Comparison of ENCODE assay signal across 8 cellular contexts in the genomic region with DNA sequence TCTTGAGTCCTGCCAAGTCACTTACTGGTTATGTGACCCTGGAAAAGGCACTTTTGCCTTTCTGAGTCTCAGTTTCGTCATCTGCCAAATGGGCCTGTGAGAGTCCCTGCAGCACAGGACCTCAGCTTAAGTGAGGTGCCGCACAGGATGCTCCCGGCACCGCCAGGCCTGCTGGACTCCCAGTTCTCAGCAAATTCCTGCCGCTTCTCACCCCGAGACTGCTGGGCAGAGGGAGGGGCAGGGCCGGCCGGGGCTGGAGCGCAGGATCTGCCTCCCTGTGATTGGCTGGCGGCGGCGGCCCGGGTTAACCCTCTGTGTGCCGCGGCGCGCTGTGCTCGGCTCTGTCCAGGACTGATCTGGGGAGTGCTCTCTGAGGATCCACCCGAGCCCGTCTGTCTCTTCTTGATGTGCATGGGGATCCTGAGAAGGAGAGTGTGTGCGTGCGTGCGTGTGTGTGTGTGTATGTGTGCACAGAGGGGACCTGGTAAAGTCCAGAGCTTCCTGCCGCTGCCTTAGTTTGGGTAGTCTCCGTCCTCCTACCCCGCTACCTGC. TPM values are rescaled to one million over a fixed set of nuclear protein-coding genes. Genes with fewer than 3 reads are reported as not detected.
DNase-seq lines count a peak whose midpoint lies in the region; ATAC-seq, FAIRE-seq and TF ChIP-seq lines count a peak whose summit lies in the region.

No MANE protein-coding gene starts in this region.

- H3K4me3 Mint-ChIP-seq in progenitor cell of endocrine pancreas (ENCODE audit: low read depth), result peak overlapping the region; percentile 77

- peak overlapping the region in 9 of 11 experiments; percentile 50 to 81 (median 70); a peak in 17 of 22 replicates for H3K27ac ChIP-seq in BLaER1 treated with 17β-estradiol and CSF1 and Interleukin-3, amounts not matched to agents 10 nM and 100 nM
- H3K27ac ChIP-seq in right atrium auricular region, result peak overlapping the region; percentile 72 to 82

- H3K4me1 Mint-ChIP-seq in progenitor cell of endocrine pancreas (ENCODE audit: low read depth), result peaks cover 15% of the 10 kb centered on the region

- peaks cover 59 to 96% (median 94%) of the 10 kb centered on the region in 11 experiments for H4K20me1 ChIP-seq in BLaER1 treated with 17β-estradiol and CSF1 and Interleukin-3, amounts not matched to agents 10 nM and 100 nM

- H3K4me3 ChIP-seq in BLaER1 treated with 17β-estradiol and CSF1 and Interleukin-3, amounts not matched to agents 10 nM and 100 nM, result peak overlapping the region; percentile 53 to 76 (median 64)
- H3K4me3 ChIP-seq in right atrium auricular region, result peak overlapping the region; percentile 44 to 60

- no peaks in the 10 kb centered on the region for H3K9me3 Mint-ChIP-seq in progenitor cell of endocrine pancreas (ENCODE audit: low read depth)

- H3K9ac ChIP-seq in BLaER1 treated with 17β-estradiol and CSF1 and Interleukin-3, amounts not matched to agents 10 nM and 100 nM, result peak overlapping the region; percentile 68 to 81 (median 77); a peak in 21 of 22 replicates

- FAIRE-seq in GM19239 (lab: Jason Lieb, UNC), result peak; percentile 66

- peak overlapping the region; percentile 42 for H3K27ac Mint-ChIP-seq in progenitor cell of endocrine pancreas

- peak overlapping the region; percentile 89 to 99 (median 96) for H3K4me2 ChIP-seq in BLaER1 treated with 17β-estradiol and CSF1 and Interleukin-3, amounts not matched to agents 10 nM and 100 nM

- peaks cover 19% of the 10 kb centered on the region for H3K36me3 Mint-ChIP-seq in progenitor cell of endocrine pancreas (ENCODE audit: insufficient read depth)

- DNase-seq in GM19239 (ENCODE audit: insufficient read length, low spot score) (peak; percentile 61), NCI-H510A (lab: John Stamatoyannopoulos, UW) (peak; percentile 46), anterior cingulate cortex (lab: John Stamatoyannopoulos, UW) (peak in 45 of 58 donors; percentile 12 to 75 (median 44)), right atrium auricular region (ENCODE audit: low spot score) (no peak), progenitor cell of endocrine pancreas (ENCODE audit: low spot score, unreplicated experiment) (no peak), HuH-7.5 (ENCODE audit: low spot score) (no peak)

- H3K27me3 Mint-ChIP-seq in progenitor cell of endocrine pancreas, result no peaks in the 10 kb centered on the region

- no peaks in the 10 kb centered on the region for H3K9me3 ChIP-seq in BLaER1 treated with 17β-estradiol and CSF1 and Interleukin-3, amounts not matched to agents 10 nM and 100 nM (replicated peaks in 1 of 11)
- no peaks in the 10 kb centered on the region for H3K9me3 ChIP-seq in right atrium auricular region

- ATAC-seq in GM21390 (IDR thresholded peaks at IDR 0.05; ENCODE audit: unreplicated experiment), result no peak

- peaks cover 48 to 61% (median 55%) of the 10 kb centered on the region in 10 experiments for H3K4me1 ChIP-seq in BLaER1 treated with 17β-estradiol and CSF1 and Interleukin-3, amounts not matched to agents 10 nM and 100 nM
- peaks cover 0 to 49% of the 10 kb centered on the region in 2 donors for H3K4me1 ChIP-seq in right atrium auricular region

- no peaks in the 10 kb centered on the region for H3K27me3 ChIP-seq in BLaER1 treated with 17β-estradiol and CSF1 and Interleukin-3, amounts not matched to agents 10 nM and 100 nM
- no peaks in the 10 kb centered on the region for H3K27me3 ChIP-seq in right atrium auricular region

- peak in 1 of 2 donors; percentile 60 for TF ChIP-seq CTCF in right atrium auricular region (IDR thresholded peaks at IDR 0.05)
- TF ChIP-seq CTCF in progenitor cell of endocrine pancreas (IDR thresholded peaks at IDR 0.05; ENCODE audit: unreplicated experiment), result peak; percentile 19

- H3K36me3 ChIP-seq in BLaER1 treated with 17β-estradiol and CSF1 and Interleukin-3, amounts not matched to agents 10 nM and 100 nM, result peaks cover 76 to 92% (median 85%) of the 10 kb centered on the region in 11 experiments
- peaks cover 72% of the 10 kb centered on the region for H3K36me3 ChIP-seq in right atrium auricular region

RNA-seq across cellular contexts. Expression of a gene that starts 8.6 kb away (rescaled TPM):
- total RNA-seq in right atrium auricular region, result 1 to 10 TPM; 6.0 to 9.3 TPM
- 27.2 and 28.6 TPM in 2 replicates for total RNA-seq in progenitor cell of endocrine pancreas

RNA-seq across cellular contexts. Expression of a gene that starts 18.9 kb away (rescaled TPM):
- total RNA-seq in right atrium auricular region (10 to 100 TPM in 1 of 2 donors, 1 to 10 TPM in 1; 7.3 to 21.9 TPM), progenitor cell of endocrine pancreas (36.0 and 37.5 TPM in 2 replicates)

RNA-seq across cellular contexts. Expression of a gene that starts 46.3 kb away (rescaled TPM):
- total RNA-seq in right atrium auricular region (1 to 10 TPM in 1 of 2 donors, under 1 TPM in 1; 0.39 to 1.3 TPM), progenitor cell of endocrine pancreas (not detected in 2 replicates)

Comparison
In these comparisons a context has a peak if more than half of its experiments do, and no peak if none do; other contexts are left out.
1. DNase-seq: peak in GM19239 (single experiment), NCI-H510A (single experiment) and anterior cingulate cortex (45 of 58); none in right atrium auricular region (single experiment), progenitor cell of endocrine pancreas (single experiment) and HuH-7.5 (single experiment).